In genomic region chr13:33639640-33640080, GRCh38 we compare ENCODE assay signal across 1 cellular context.
TF ChIP-seq lines count a peak whose summit lies in the region.

No MANE protein-coding gene starts in this region.

TF ChIP-seq in HepG2, 621 proteins besides CTCF, POLR2A, EP300 and RAD21 (continued from another document):
- TF ChIP-seq ZNF784 (CRISPR knock-in tag; IDR thresholded peaks at IDR 0.05; ENCODE audit: borderline replicate concordance): no peak
- no peak for TF ChIP-seq JUND (CRISPR knock-in tag; IDR thresholded peaks at IDR 0.05)
- no peak for TF ChIP-seq FOXK2 (IDR thresholded peaks at IDR 0.05)
- TF ChIP-seq NFYB (CRISPR knock-in tag; IDR thresholded peaks at IDR 0.05): peak; percentile 49
- no peak for TF ChIP-seq KMT2B (CRISPR knock-in tag; IDR thresholded peaks at IDR 0.05)
- no peak for TF ChIP-seq TRIM24 (CRISPR knock-in tag; IDR thresholded peaks at IDR 0.05)
